8 cellular contexts compared by ENCODE assay signal in genomic region chr5:122845253-122846050, GRCh38. TPM values are rescaled to one million over a fixed set of nuclear protein-coding genes. Genes with fewer than 3 reads are reported as not detected.
DNase-seq lines count a peak whose midpoint lies in the region; ATAC-seq, FAIRE-seq and TF ChIP-seq lines count a peak whose summit lies in the region.

A gene with protein sequence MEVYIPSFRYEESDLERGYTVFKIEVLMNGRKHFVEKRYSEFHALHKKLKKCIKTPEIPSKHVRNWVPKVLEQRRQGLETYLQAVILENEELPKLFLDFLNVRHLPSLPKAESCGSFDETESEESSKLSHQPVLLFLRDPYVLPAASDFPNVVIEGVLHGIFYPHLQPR (plus strand): TSS chr5:122845613. CDS start chr5:122845634, 21 bp downstream.

- CTCF ChIA-PET in HepG2 (lab: Yijun Ruan, JAX; ENCODE audit: low intra/inter-chr PET ratio, low total read pairs) = no interaction called here

- no TSS peak for BruUV-seq in HepG2 (replicated peaks; lab: Mats Ljungman, UMichigan)

- ATAC-seq in GM18858 (IDR thresholded peaks at IDR 0.05; ENCODE audit: unreplicated experiment) = peak; percentile 81
- peak; percentile 67 for ATAC-seq in HG03060 (IDR thresholded peaks at IDR 0.05; ENCODE audit: low read depth, unreplicated experiment)
- ATAC-seq in HepG2 = peak; percentile 84

- TF ChIP-seq POLR2A in HepG2 (IDR thresholded peaks at IDR 0.05; ENCODE audit: insufficient read depth in 1 of 2, low read depth in 2 of 2, low read length in 2 of 2) = peak; percentile 66 to 81

- under 1% methylated on average over 21 of the region's 91 CpGs for WGBS in HepG2 (ENCODE audit: low lambda C conversion rate)

- in situ Hi-C loops in HepG2 (cut with HindIII; ENCODE audit: extremely low pct_ligation_motif_present, low pct_unique_long_range_greater_than_20kb) = no loop called here

- H3K27me3 ChIP-seq in ACC112 (ENCODE audit: insufficient read depth, low read length) = no peaks in the 10 kb centered on the region
- H3K27me3 ChIP-seq in dorsolateral prefrontal cortex = no peaks in the 10 kb centered on the region
- no peaks in the 10 kb centered on the region; a peak in 1 of 5 replicates for H3K27me3 ChIP-seq in HepG2 (ENCODE audit: control insufficient read depth in 1 of 2, insufficient read depth in 2 of 2, low read length in 2 of 2)

- peak within 1 kb of the TSS; percentile 68 for H3K27ac ChIP-seq in ACC112 (ENCODE audit: low read depth, low read length)
- peak within 1 kb of the TSS in 57 of 59 donors; percentile 20 to 94 (median 83) for H3K27ac ChIP-seq in dorsolateral prefrontal cortex
- peak within 1 kb of the TSS; percentile 96 for H3K27ac ChIP-seq in HepG2 (ENCODE audit: extremely low read length, insufficient read depth, low read length)

- TF ChIP-seq RAD21 in HepG2 (CRISPR knock-in tag; IDR thresholded peaks at IDR 0.05) = peak; percentile 59

- H3K36me3 ChIP-seq in ACC112 (ENCODE audit: insufficient read depth, low read length) = no peaks in the 10 kb centered on the region
- H3K36me3 ChIP-seq in HepG2 (replicated peaks in 1 of 2; ENCODE audit: control insufficient read depth in 1 of 2, insufficient read depth in 2 of 2, low read length in 2 of 2) = no peaks in the 10 kb centered on the region

- peak within 1 kb of the TSS; percentile 92 for H3K4me2 ChIP-seq in HepG2 (ENCODE audit: low read depth, low read length)

- DNase-seq in NCI-H446 (lab: John Stamatoyannopoulos, UW) = peak; percentile 58 to 76
- peak; percentile 63 for DNase-seq in activated CD4-positive, alpha-beta T cell treated with anti-CD3 and anti-CD28 coated beads, Interleukin-2, amount 50 U/mL, for 1 hour
- peak; percentile 53 to 81 (median 68) for DNase-seq in dorsolateral prefrontal cortex
- DNase-seq in HepG2 (ENCODE audit: low spot score) = peak; percentile 80
- peak; percentile 44 for DNase-seq in stimulated activated CD4-positive, alpha-beta T cell treated with anti-CD3 and anti-CD28 coated beads, Interleukin-2, amount 100 ng/mL, for 4 hours (ENCODE audit: low read depth)

- TF ChIP-seq CTCF in dorsolateral prefrontal cortex (IDR thresholded peaks at IDR 0.05 in 54 of 56, conservative IDR thresholded peaks at IDR 0.05 in 2 of 56; ENCODE audit: low read depth in 1 of 56, partially characterized antibody in 56 of 56) (peak in 14 of 56 donors; percentile 2 to 28 (median 14)), HepG2 (CRISPR knock-in tag; IDR thresholded peaks at IDR 0.05) (no peak; the same call in 1 of the 2 replicates)

- peak within 1 kb of the TSS; percentile 94 for H2AFZ ChIP-seq in ACC112 (ENCODE audit: low read length, unreplicated experiment)
- H2AFZ ChIP-seq in HepG2 (ENCODE audit: low read length) = peak within 1 kb of the TSS; percentile 76

- no peak for FAIRE-seq in HepG2 (lab: Jason Lieb, UNC)

- no peaks in the 10 kb centered on the region for H4K20me1 ChIP-seq in HepG2 (ENCODE audit: insufficient read depth, low read length)

- POLR2A ChIA-PET in HepG2 (lab: Yijun Ruan, JAX) = interaction anchor here (0.7 to 2.2 kb wide), 6 partner anchors 54 to 667 kb away, joined by 3 to 8 read pairs (median 4); partner anchors contain the start of genes CEP120 and SNX2

- no peaks in the 10 kb centered on the region for H3K9me3 ChIP-seq in HepG2 (ENCODE audit: low read length)

- intact Hi-C loops in dorsolateral prefrontal cortex (cut with DNase I) (loop anchor here in 1 of 2 donors (5.0 to 10.0 kb wide), 2 partner anchors 37 to 71 kb away; partner anchors contain the start of gene SNX2), HepG2 (cut with micrococcal nuclease; ENCODE audit: unreplicated experiment) (loop anchor here (1.0 to 10.0 kb wide), 4 partner anchors 70 to 669 kb away; partner anchors contain the start of genes CSNK1G3, PPIC and SNX2)

- peaks cover 21% of the 10 kb centered on the region for H3K4me1 ChIP-seq in ACC112 (ENCODE audit: control insufficient read depth, insufficient read depth, low read length, unreplicated experiment)
- peaks cover 58% of the 10 kb centered on the region for H3K4me1 ChIP-seq in HepG2 (ENCODE audit: insufficient read depth, low read length)

- peaks cover 29% of the 10 kb centered on the region for H3K79me2 ChIP-seq in ACC112 (ENCODE audit: control insufficient read depth, insufficient read depth, low read length, unreplicated experiment)
- H3K79me2 ChIP-seq in HepG2 (ENCODE audit: insufficient read depth, low read length) = no peaks in the 10 kb centered on the region

- peak within 1 kb of the TSS; percentile 84 for H3K9ac ChIP-seq in HepG2 (ENCODE audit: insufficient read depth, low read depth, low read length)

- peak within 1 kb of the TSS; percentile 88 for H3K4me3 ChIP-seq in ACC112 (ENCODE audit: low read depth, low read length)
- peak within 1 kb of the TSS; percentile 61 to 93 (median 85) for H3K4me3 ChIP-seq in dorsolateral prefrontal cortex
- peak within 1 kb of the TSS; percentile 70 to 91 (median 79) for H3K4me3 ChIP-seq in HepG2 (replicated peaks in 1 of 3; ENCODE audit: insufficient read depth in 1 of 3, low read depth in 2 of 3, low read length in 3 of 3)

- TF ChIP-seq EP300 in HepG2 (IDR thresholded peaks at IDR 0.05; ENCODE audit: low read depth in 2 of 2, low read length in 2 of 2) = no peak
- TF ChIP-seq EP300 in HepG2 (CRISPR knock-in tag; IDR thresholded peaks at IDR 0.05; ENCODE audit: borderline replicate concordance) = no peak

TF ChIP-seq in HepG2, 621 proteins besides CTCF, POLR2A, EP300 and RAD21 (continues in another document):
- TF ChIP-seq ZNF230 (CRISPR knock-in tag; IDR thresholded peaks at IDR 0.05) (no peak; the same call in 1 of the 2 replicates), HCFC1 (IDR thresholded peaks at IDR 0.05; ENCODE audit: low read depth, low read length) (no peak), SSRP1 (CRISPR knock-in tag; IDR thresholded peaks at IDR 0.05) (no peak), ZBTB2 (CRISPR knock-in tag; IDR thresholded peaks at IDR 0.05; ENCODE audit: low read depth) (peak; percentile 88), CHCHD3 (CRISPR knock-in tag; IDR thresholded peaks at IDR 0.05) (no peak; the same call in 1 of the 2 replicates), ZNF570 (CRISPR knock-in tag; IDR thresholded peaks at IDR 0.05; ENCODE audit: borderline replicate concordance) (no peak), ZFY (CRISPR knock-in tag; IDR thresholded peaks at IDR 0.05) (peak; percentile 97), ZBTB1 (CRISPR knock-in tag; IDR thresholded peaks at IDR 0.05; ENCODE audit: borderline replicate concordance) (peak; percentile 95), TFAP4 (IDR thresholded peaks at IDR 0.05; ENCODE audit: borderline replicate concordance, low read depth) (peak; percentile 98)
- TF ChIP-seq, protein P1, sequence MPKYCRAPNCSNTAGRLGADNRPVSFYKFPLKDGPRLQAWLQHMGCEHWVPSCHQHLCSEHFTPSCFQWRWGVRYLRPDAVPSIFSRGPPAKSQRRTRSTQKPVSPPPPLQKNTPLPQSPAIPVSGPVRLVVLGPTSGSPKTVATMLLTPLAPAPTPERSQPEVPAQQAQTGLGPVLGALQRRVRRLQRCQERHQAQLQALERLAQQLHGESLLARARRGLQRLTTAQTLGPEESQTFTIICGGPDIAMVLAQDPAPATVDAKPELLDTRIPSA (CRISPR knock-in tag; IDR thresholded peaks at IDR 0.05; ENCODE audit: borderline replicate concordance) = no peak

RNA-seq across cellular contexts. Expression of the gene that starts here (rescaled TPM):
- total RNA-seq in dorsolateral prefrontal cortex = 10 to 100 TPM; 16.5 to 36.8 (median 24.1) TPM
- 23.7 and 29.2 TPM in 2 replicates for total RNA-seq in HepG2 (2016; rRNA removed; fragmentation: Illumina TruSeq; extraction: Trizol)
- 22.5 and 24.9 TPM in 2 replicates for total RNA-seq in HepG2 (2016; cell fraction: cytosol; rRNA removed; fragmentation: Illumina TruSeq; extraction: Trizol; ENCODE audit: low read depth)
- 23.6 and 26.5 TPM in 2 replicates for total RNA-seq in HepG2 (2016; cell fraction: insoluble cytoplasmic fraction; rRNA removed; fragmentation: Illumina TruSeq; extraction: Trizol)
- 31.1 and 36.2 TPM in 2 replicates for total RNA-seq in HepG2 (2016; cell fraction: membrane; rRNA removed; fragmentation: Illumina TruSeq; extraction: Trizol)
- total RNA-seq in HepG2 (2016; cell fraction: nucleus; rRNA removed; fragmentation: Illumina TruSeq; extraction: Trizol) = 16.0 and 18.5 TPM in 2 replicates
- 7.2 and 7.8 TPM in 2 replicates for polyA plus RNA-seq in HepG2 (2011; rRNA removed)
- polyA plus RNA-seq in HepG2 (2011; cell fraction: cytosol; rRNA removed) = 4.3 and 6.5 TPM in 2 replicates
- 4.3 and 7.3 TPM in 2 replicates for polyA plus RNA-seq in HepG2 (2011; cell fraction: nucleus; rRNA removed)
- polyA plus RNA-seq in HepG2 (2012) = 15.6 and 17.8 TPM in 2 replicates
- polyA plus RNA-seq in HepG2 (2016; cell fraction: cytosol; fragmentation: Illumina TruSeq; extraction: Trizol; ENCODE audit: low read depth) = 32.2 and 32.6 TPM in 2 replicates
- 27.7 and 29.9 TPM in 2 replicates for polyA plus RNA-seq in HepG2 (2016; cell fraction: insoluble cytoplasmic fraction; fragmentation: Illumina TruSeq; extraction: Trizol; ENCODE audit: low read depth)
- 35.2 and 37.5 TPM in 2 replicates for polyA plus RNA-seq in HepG2 (2016; cell fraction: membrane; fragmentation: Illumina TruSeq; extraction: Trizol; ENCODE audit: low read depth)
- polyA plus RNA-seq in HepG2 (2016; cell fraction: nucleus; fragmentation: Illumina TruSeq; extraction: Trizol; ENCODE audit: insufficient read depth, low read depth) = 19.2 and 19.8 TPM in 2 replicates
- polyA minus RNA-seq in HepG2 (2011; rRNA and poly(A)+ RNA removed; ENCODE audit: low replicate concordance) = 2.5 and 4.8 TPM in 2 replicates
- polyA minus RNA-seq in HepG2 (2011; cell fraction: cytosol; rRNA and poly(A)+ RNA removed) = 5.9 and 7.8 TPM in 2 replicates
- 11.8 and 17.7 TPM in 2 replicates for polyA minus RNA-seq in HepG2 (2011; cell fraction: nucleus; rRNA and poly(A)+ RNA removed)

Comparison
In these comparisons a context has a peak if more than half of its experiments do, and no peak if none do; other contexts are left out.
1. Peak in every context shown above with its lines: DNase-seq, ATAC-seq, H3K4me3 ChIP-seq and H3K27ac ChIP-seq.